29 cellular contexts compared by ENCODE assay signal in genomic region chr20:17491488-17491887, GRCh38.
"Had no signal": no experiment of that assay in that cellular context is flagged by ENCODE, and none has a peak within 500 bp of the region (broad histone marks: within the 10 kb centered on the region; RNA-seq: fewer than 3 reads in every experiment).

No MANE protein-coding gene starts in this region.

- H3K9ac ChIP-seq: parathyroid adenoma had no signal

- H3K4me3 ChIP-seq: colonic mucosa, esophagus squamous epithelium, lung, mucosa of descending colon, prostate gland, right atrium auricular region, skin epidermis, spleen, thoracic aorta, tibial nerve, upper lobe of left lung, uterus had no signal

- H3K4me1 ChIP-seq: colonic mucosa, esophagus squamous epithelium, parathyroid adenoma, prostate gland, right atrium auricular region, spleen, tibial nerve, upper lobe of left lung, uterus had no signal

- H3K9me3 Mint-ChIP-seq: natural killer cell treated with Interleukin-12 subunit alpha and Interleukin-12 subunit beta and Interleukin-15 and Interleukin-18, amount 100 ng/mL, for 72 hours; neural crest cell; stimulated activated naive B cell treated with anti-CD40 and anti-IgM and Interleukin-4, amounts not matched to agents 10 μg/mL and 1 μg/mL and 100 μg/mL, for 72 hours; stimulated activated naive CD8-positive, alpha-beta T cell treated with anti-CD3 and anti-CD28 coated beads, Interleukin-15, Interleukin-2, amounts not matched to agents 100 ng/mL and 50 ng/mL, for 24 hours had no signal

- H3K36me3 Mint-ChIP-seq: memory B cell; naive B cell; natural killer cell treated with Interleukin-12 subunit alpha and Interleukin-12 subunit beta and Interleukin-15 and Interleukin-18, amount 100 ng/mL, for 72 hours; stimulated activated naive B cell treated with anti-CD40 and anti-IgM and Interleukin-4, amounts not matched to agents 10 μg/mL and 1 μg/mL and 100 μg/mL, for 72 hours had no signal

- H3K36me3 ChIP-seq: colonic mucosa, esophagus squamous epithelium, neutrophil, prostate gland, right atrium auricular region, spleen, thoracic aorta, tibial nerve, upper lobe of left lung, uterus had no signal

- H3K4me1 Mint-ChIP-seq: memory B cell; mesothelial cell of epicardium; naive B cell; neural crest cell; stimulated activated naive B cell treated with anti-CD40 and anti-IgM and Interleukin-4, amounts not matched to agents 10 μg/mL and 1 μg/mL and 100 μg/mL, for 72 hours had no signal

- H3K4me3 Mint-ChIP-seq: memory B cell; mesothelial cell of epicardium; naive B cell; natural killer cell treated with Interleukin-12 subunit alpha and Interleukin-12 subunit beta and Interleukin-15 and Interleukin-18, amount 100 ng/mL, for 72 hours; neural crest cell; stimulated activated naive B cell treated with anti-CD40 and anti-IgM and Interleukin-4, amounts not matched to agents 10 μg/mL and 1 μg/mL and 100 μg/mL, for 72 hours; stimulated activated naive CD8-positive, alpha-beta T cell treated with anti-CD3 and anti-CD28 coated beads, Interleukin-15, Interleukin-2, amounts not matched to agents 100 ng/mL and 50 ng/mL, for 24 hours had no signal

- DNase-seq: colonic mucosa; dermis blood vessel endothelial cell; effector memory CD4-positive, alpha-beta T cell; erythroblast; esophagus squamous epithelium; foreskin melanocyte; hypothalamus; kidney; mucosa of descending colon; naive B cell; spleen; stimulated activated CD4-positive, alpha-beta T cell treated with anti-CD3 and anti-CD28 coated beads, Interleukin-2, amount 100 ng/mL, for 48 hours; stimulated activated naive B cell treated with anti-CD40 and anti-IgM and Interleukin-4, amounts not matched to agents 10 μg/mL and 1 μg/mL and 100 μg/mL, for 72 hours; uterus had no signal

- H3K27me3 Mint-ChIP-seq: natural killer cell treated with Interleukin-12 subunit alpha and Interleukin-12 subunit beta and Interleukin-15 and Interleukin-18, amount 100 ng/mL, for 72 hours; stimulated activated naive CD8-positive, alpha-beta T cell treated with anti-CD3 and anti-CD28 coated beads, Interleukin-15, Interleukin-2, amounts not matched to agents 100 ng/mL and 50 ng/mL, for 24 hours had no signal

- H3K9me3 ChIP-seq: colonic mucosa, esophagus squamous epithelium, mucosa of descending colon, neutrophil, prostate gland, right atrium auricular region, spleen, thoracic aorta, tibial nerve, upper lobe of left lung, uterus had no signal

- H3K27me3 ChIP-seq: colonic mucosa, neutrophil, right atrium auricular region, spleen, tibial nerve, upper lobe of left lung, uterus had no signal

- H3K27ac Mint-ChIP-seq: memory B cell; mesothelial cell of epicardium; natural killer cell treated with Interleukin-12 subunit alpha and Interleukin-12 subunit beta and Interleukin-15 and Interleukin-18, amount 100 ng/mL, for 72 hours; stimulated activated naive B cell treated with anti-CD40 and anti-IgM and Interleukin-4, amounts not matched to agents 10 μg/mL and 1 μg/mL and 100 μg/mL, for 72 hours; stimulated activated naive CD8-positive, alpha-beta T cell treated with anti-CD3 and anti-CD28 coated beads, Interleukin-15, Interleukin-2, amounts not matched to agents 100 ng/mL and 50 ng/mL, for 24 hours had no signal

- H3K27ac ChIP-seq: colonic mucosa, esophagus squamous epithelium, neutrophil, parathyroid adenoma, prostate gland, right atrium auricular region, skin epidermis, spleen, thoracic aorta, tibial nerve, upper lobe of left lung, uterus had no signal

- H2AFZ ChIP-seq: parathyroid adenoma had no signal

- ATAC-seq: left lobe of liver; mucosa of descending colon; stimulated activated naive B cell treated with anti-CD40 and anti-IgM and Interleukin-4, amounts not matched to agents 10 μg/mL and 1 μg/mL and 100 μg/mL, for 72 hours had no signal
